Comparison of ENCODE assay signal across 1 cellular context in the genomic region with DNA sequence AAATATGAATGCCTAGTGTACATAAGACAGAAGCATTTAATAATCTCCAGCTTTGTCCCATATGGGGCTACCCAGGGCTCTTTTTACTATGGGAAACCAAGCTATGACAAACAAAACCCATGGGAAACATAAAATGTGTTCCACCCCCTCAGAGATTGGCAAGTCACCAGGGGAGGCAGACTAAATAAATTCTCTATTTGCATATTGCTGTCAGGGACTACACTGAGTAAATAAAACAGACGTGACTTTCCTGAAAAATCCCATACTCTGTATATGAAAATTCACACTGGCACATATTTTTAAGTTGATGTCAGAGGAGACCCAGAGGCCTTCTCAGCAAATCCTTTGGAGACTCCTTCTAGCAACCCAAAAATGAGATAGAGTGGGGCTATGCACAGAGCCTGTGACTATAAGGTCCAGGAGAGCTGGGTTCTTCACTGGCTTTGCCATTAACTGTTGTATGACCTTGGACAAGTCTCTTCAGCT.
TF ChIP-seq lines count a peak whose summit lies in the region.

No MANE protein-coding gene starts in this region.

TF ChIP-seq in HEK293, 187 proteins besides CTCF, POLR2A, EP300 and RAD21 (continued from another document):
- TF ChIP-seq PRDM6 (tag by site-specific recombination; IDR thresholded peaks at IDR 0.05): peak; percentile 78
- TF ChIP-seq ZBTB44 (tag by site-specific recombination; IDR thresholded peaks at IDR 0.05): peak; percentile 56
- TF ChIP-seq SP3 (tag by site-specific recombination; IDR thresholded peaks at IDR 0.05): 0 out of 2 replicates have a peak, but pooled peaks have one; percentile 28
- TF ChIP-seq ZNF24 (tag by site-specific recombination; IDR thresholded peaks at IDR 0.05): no peak
- 0 out of 2 replicates have a peak, but pooled peaks have one; percentile 33 for TF ChIP-seq KLF8 (tag by site-specific recombination; IDR thresholded peaks at IDR 0.05)
- TF ChIP-seq, protein P1, sequence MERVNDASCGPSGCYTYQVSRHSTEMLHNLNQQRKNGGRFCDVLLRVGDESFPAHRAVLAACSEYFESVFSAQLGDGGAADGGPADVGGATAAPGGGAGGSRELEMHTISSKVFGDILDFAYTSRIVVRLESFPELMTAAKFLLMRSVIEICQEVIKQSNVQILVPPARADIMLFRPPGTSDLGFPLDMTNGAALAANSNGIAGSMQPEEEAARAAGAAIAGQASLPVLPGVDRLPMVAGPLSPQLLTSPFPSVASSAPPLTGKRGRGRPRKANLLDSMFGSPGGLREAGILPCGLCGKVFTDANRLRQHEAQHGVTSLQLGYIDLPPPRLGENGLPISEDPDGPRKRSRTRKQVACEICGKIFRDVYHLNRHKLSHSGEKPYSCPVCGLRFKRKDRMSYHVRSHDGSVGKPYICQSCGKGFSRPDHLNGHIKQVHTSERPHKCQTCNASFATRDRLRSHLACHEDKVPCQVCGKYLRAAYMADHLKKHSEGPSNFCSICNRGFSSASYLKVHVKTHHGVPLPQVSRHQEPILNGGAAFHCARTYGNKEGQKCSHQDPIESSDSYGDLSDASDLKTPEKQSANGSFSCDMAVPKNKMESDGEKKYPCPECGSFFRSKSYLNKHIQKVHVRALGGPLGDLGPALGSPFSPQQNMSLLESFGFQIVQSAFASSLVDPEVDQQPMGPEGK (tag by site-specific recombination; IDR thresholded peaks at IDR 0.05): no peak
- peak; percentile 72 for TF ChIP-seq OSR2 (tag by site-specific recombination; IDR thresholded peaks at IDR 0.05)
- peak; percentile 92 for TF ChIP-seq WT1 (tag by site-specific recombination; IDR thresholded peaks at IDR 0.05)
- peak; percentile 26; the same call in 1 of the 2 replicates for TF ChIP-seq ZNF366 (tag by site-specific recombination; conservative IDR thresholded peaks at IDR 0.05)
- peak; percentile 52; the same call in 1 of the 2 replicates for TF ChIP-seq ZEB2 (tag by site-specific recombination; IDR thresholded peaks at IDR 0.05)
- TF ChIP-seq, protein P2, sequence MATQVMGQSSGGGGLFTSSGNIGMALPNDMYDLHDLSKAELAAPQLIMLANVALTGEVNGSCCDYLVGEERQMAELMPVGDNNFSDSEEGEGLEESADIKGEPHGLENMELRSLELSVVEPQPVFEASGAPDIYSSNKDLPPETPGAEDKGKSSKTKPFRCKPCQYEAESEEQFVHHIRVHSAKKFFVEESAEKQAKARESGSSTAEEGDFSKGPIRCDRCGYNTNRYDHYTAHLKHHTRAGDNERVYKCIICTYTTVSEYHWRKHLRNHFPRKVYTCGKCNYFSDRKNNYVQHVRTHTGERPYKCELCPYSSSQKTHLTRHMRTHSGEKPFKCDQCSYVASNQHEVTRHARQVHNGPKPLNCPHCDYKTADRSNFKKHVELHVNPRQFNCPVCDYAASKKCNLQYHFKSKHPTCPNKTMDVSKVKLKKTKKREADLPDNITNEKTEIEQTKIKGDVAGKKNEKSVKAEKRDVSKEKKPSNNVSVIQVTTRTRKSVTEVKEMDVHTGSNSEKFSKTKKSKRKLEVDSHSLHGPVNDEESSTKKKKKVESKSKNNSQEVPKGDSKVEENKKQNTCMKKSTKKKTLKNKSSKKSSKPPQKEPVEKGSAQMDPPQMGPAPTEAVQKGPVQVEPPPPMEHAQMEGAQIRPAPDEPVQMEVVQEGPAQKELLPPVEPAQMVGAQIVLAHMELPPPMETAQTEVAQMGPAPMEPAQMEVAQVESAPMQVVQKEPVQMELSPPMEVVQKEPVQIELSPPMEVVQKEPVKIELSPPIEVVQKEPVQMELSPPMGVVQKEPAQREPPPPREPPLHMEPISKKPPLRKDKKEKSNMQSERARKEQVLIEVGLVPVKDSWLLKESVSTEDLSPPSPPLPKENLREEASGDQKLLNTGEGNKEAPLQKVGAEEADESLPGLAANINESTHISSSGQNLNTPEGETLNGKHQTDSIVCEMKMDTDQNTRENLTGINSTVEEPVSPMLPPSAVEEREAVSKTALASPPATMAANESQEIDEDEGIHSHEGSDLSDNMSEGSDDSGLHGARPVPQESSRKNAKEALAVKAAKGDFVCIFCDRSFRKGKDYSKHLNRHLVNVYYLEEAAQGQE (tag by site-specific recombination; IDR thresholded peaks at IDR 0.05): no peak
- TF ChIP-seq ZBTB17 (tag by site-specific recombination; IDR thresholded peaks at IDR 0.05): peak; percentile 34; the same call in 1 of the 2 replicates
- no peak for TF ChIP-seq ZBTB10 (tag by site-specific recombination; IDR thresholded peaks at IDR 0.05)
- TF ChIP-seq ZNF629 (tag by site-specific recombination; IDR thresholded peaks at IDR 0.05): peak; percentile 36; the same call in 1 of the 2 replicates
- peak; percentile 74 for TF ChIP-seq KLF10 (tag by site-specific recombination; IDR thresholded peaks at IDR 0.05)
- no peak for TF ChIP-seq ZNF239 (tag by site-specific recombination; IDR thresholded peaks at IDR 0.05)
- TF ChIP-seq, protein P3, sequence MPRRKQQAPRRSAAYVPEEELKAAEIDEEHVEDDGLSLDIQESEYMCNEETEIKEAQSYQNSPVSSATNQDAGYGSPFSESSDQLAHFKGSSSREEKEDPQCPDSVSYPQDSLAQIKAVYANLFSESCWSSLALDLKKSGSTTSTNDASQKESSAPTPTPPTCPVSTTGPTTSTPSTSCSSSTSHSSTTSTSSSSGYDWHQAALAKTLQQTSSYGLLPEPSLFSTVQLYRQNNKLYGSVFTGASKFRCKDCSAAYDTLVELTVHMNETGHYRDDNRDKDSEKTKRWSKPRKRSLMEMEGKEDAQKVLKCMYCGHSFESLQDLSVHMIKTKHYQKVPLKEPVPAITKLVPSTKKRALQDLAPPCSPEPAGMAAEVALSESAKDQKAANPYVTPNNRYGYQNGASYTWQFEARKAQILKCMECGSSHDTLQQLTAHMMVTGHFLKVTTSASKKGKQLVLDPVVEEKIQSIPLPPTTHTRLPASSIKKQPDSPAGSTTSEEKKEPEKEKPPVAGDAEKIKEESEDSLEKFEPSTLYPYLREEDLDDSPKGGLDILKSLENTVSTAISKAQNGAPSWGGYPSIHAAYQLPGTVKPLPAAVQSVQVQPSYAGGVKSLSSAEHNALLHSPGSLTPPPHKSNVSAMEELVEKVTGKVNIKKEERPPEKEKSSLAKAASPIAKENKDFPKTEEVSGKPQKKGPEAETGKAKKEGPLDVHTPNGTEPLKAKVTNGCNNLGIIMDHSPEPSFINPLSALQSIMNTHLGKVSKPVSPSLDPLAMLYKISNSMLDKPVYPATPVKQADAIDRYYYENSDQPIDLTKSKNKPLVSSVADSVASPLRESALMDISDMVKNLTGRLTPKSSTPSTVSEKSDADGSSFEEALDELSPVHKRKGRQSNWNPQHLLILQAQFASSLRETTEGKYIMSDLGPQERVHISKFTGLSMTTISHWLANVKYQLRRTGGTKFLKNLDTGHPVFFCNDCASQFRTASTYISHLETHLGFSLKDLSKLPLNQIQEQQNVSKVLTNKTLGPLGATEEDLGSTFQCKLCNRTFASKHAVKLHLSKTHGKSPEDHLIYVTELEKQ (tag by site-specific recombination; IDR thresholded peaks at IDR 0.05; ENCODE audit: borderline replicate concordance): no peak
- TF ChIP-seq ZNF157 (tag by site-specific recombination; IDR thresholded peaks at IDR 0.05): no peak
TF ChIP-seq in HEK293: peak in this region for 16.
